ENCODE assay signal across 21 cellular contexts in the genomic region with DNA sequence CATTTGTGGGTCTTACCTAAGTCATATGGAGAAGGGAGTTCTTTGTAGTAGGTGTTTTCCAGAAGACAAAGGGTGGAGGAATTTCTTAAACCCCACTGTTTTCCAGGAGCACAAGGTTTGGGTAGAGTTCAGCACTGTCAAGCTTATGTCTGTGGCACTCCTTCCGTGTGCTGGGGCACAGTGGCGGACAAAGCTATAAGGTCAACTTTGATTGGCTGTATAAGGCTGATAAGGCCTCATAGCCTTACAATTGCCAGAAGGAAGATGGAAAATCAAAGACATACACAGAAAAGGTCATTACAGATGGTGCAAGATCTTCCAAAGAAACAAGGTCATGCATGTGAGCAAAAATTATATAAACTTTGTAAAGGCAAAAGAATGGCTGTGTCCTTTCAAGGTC. TPM values are rescaled to one million over a fixed set of nuclear protein-coding genes. Genes with fewer than 3 reads are reported as not detected.
A peak's percentile ranks its signal among the peaks of the same experiment; 100 is the strongest.
DNase-seq lines count a peak whose midpoint lies in the region; ATAC-seq, FAIRE-seq and TF ChIP-seq lines count a peak whose summit lies in the region.
"Had no signal": no experiment of that assay in that cellular context is flagged by ENCODE, and none has a peak within 500 bp of the region (broad histone marks: within the 10 kb centered on the region; RNA-seq: fewer than 3 reads in every experiment).

No MANE protein-coding gene starts in this region.

- H3K36me3 ChIP-seq in HepG2 (replicated peaks in 1 of 2; ENCODE audit: control insufficient read depth in 1 of 2, insufficient read depth in 2 of 2, low read length in 2 of 2) (no peaks in the 10 kb centered on the region), right lobe of liver (no peaks in the 10 kb centered on the region), K562 (ENCODE audit: control insufficient read depth, insufficient read depth, low read length) (no peaks in the 10 kb centered on the region)

- H3K79me2 ChIP-seq in HepG2 (ENCODE audit: insufficient read depth, low read length) (no peaks in the 10 kb centered on the region), K562 (ENCODE audit: control insufficient read depth, insufficient read depth, low read length) (no peaks in the 10 kb centered on the region)

- POLR2A ChIA-PET in HepG2 (lab: Yijun Ruan, JAX) (no interaction called here), K562 (lab: Yijun Ruan, JAX) (no interaction called here)

- FAIRE-seq in HepG2 (lab: Jason Lieb, UNC) (no peak), K562 (lab: Jason Lieb, UNC) (no peak), H54 (lab: Jason Lieb, UNC) (no peak)
- FAIRE-seq: D721Med, G401.6, GM12891, GM19239 had no signal

- DNase-seq in HepG2 (ENCODE audit: low spot score): no peak
- DNase-seq in right lobe of liver: no peak
- no peak for DNase-seq in K562 (ENCODE audit: extremely low read depth in 1 of 4, low spot score in 3 of 4)
- DNase-seq in osteocyte (ENCODE audit: extremely low spot score, unreplicated experiment): peak; percentile 11
- no peak for DNase-seq in H54 (ENCODE audit: insufficient read length, low spot score)
- DNase-seq: AML-193; Caco-2; Calu3; CD4-positive, alpha-beta T cell; CD8-positive, alpha-beta T cell; DMS79 treated with DMSO at 0.1 percent for 48 hours; GF-D8 had no signal

- TF ChIP-seq CTCF in HepG2 (CRISPR knock-in tag; IDR thresholded peaks at IDR 0.05) (no peak), right lobe of liver (IDR thresholded peaks at IDR 0.05) (no peak), K562 (IDR thresholded peaks at IDR 0.05 in 2 of 3, conservative IDR thresholded peaks at IDR 0.05 in 1 of 3; ENCODE audit: insufficient read depth in 2 of 3, low read depth in 1 of 3, low read length in 3 of 3) (no peak), osteocyte (IDR thresholded peaks at IDR 0.05) (no peak)

- TF ChIP-seq RAD21 in HepG2 (CRISPR knock-in tag; IDR thresholded peaks at IDR 0.05) (no peak), K562 (CRISPR knock-in tag; conservative IDR thresholded peaks at IDR 0.05 in 1 of 2, IDR thresholded peaks at IDR 0.05 in 1 of 2) (no peak)

- BruUV-seq in HepG2 (replicated peaks; lab: Mats Ljungman, UMichigan) (no TSS peak), K562 (replicated peaks; lab: Mats Ljungman, UMichigan) (no TSS peak)

- WGBS in HepG2 (ENCODE audit: low lambda C conversion rate): 24% methylated on average over 2 of the region's 2 CpGs
- 66% methylated on average over 2 of the region's 2 CpGs for WGBS in right lobe of liver (ENCODE audit: insufficient coverage, low coverage, low lambda C conversion rate, missing lambda C conversion rate)
- 15% methylated on average over 2 of the region's 2 CpGs for WGBS in K562 (ENCODE audit: insufficient coverage, low coverage, missing lambda C conversion rate)

- peaks cover 11% of the 10 kb centered on the region for H3K4me1 Mint-ChIP-seq in osteocyte (ENCODE audit: unreplicated experiment)

- H3K4me3 ChIP-seq in HepG2 (replicated peaks in 1 of 3; ENCODE audit: insufficient read depth in 1 of 3, low read depth in 2 of 3, low read length in 3 of 3): no peak overlapping the region
- H3K4me3 ChIP-seq in right lobe of liver: no peak overlapping the region
- no peak overlapping the region for H3K4me3 ChIP-seq in K562
- H3K4me3 ChIP-seq: A549; BLaER1 treated with 17β-estradiol and CSF1 and Interleukin-3, amounts not matched to agents 10 nM and 100 nM had no signal

- H3K27ac ChIP-seq in HepG2 (ENCODE audit: extremely low read length, insufficient read depth, low read length) (no peak overlapping the region), right lobe of liver (no peak overlapping the region), K562 (ENCODE audit: extremely low read depth, low read depth, low read length) (no peak overlapping the region)
- H3K27ac ChIP-seq: 22Rv1; A549; BLaER1 treated with 17β-estradiol and CSF1 and Interleukin-3, amounts not matched to agents 10 nM and 100 nM; C4-2B had no signal

- TF ChIP-seq EP300 in HepG2 (IDR thresholded peaks at IDR 0.05; ENCODE audit: low read depth in 2 of 2, low read length in 2 of 2) (no peak), HepG2 (CRISPR knock-in tag; IDR thresholded peaks at IDR 0.05; ENCODE audit: borderline replicate concordance) (no peak), K562 (IDR thresholded peaks at IDR 0.05; ENCODE audit: low read length) (no peak)

- H2AFZ ChIP-seq in HepG2 (ENCODE audit: low read length) (no peak overlapping the region), K562 (ENCODE audit: low read depth, low read length) (peak overlapping the region; percentile 24; the same call in 1 of the 2 replicates)

- H3K4me1 ChIP-seq in HepG2 (ENCODE audit: insufficient read depth, low read length) (peaks cover 49% of the 10 kb centered on the region), right lobe of liver (peaks cover 0 to 4% (median under 1%) of the 10 kb centered on the region in 4 donors), K562 (replicated peaks in 1 of 2; ENCODE audit: control insufficient read depth in 2 of 2, insufficient read depth in 2 of 2, low read length in 2 of 2) (peaks cover 5 to 16% of the 10 kb centered on the region in 2 experiments; a peak in 3 of 5 replicates)

- no peak overlapping the region for H3K27ac Mint-ChIP-seq in osteocyte (ENCODE audit: unreplicated experiment)
- H3K27ac Mint-ChIP-seq: B cell; CD4-positive, alpha-beta T cell; CD8-positive, alpha-beta T cell had no signal

- H3K4me2 ChIP-seq in HepG2 (ENCODE audit: low read depth, low read length): peak overlapping the region; percentile 18; the same call in 1 of the 2 replicates
- H3K4me2 ChIP-seq in K562 (ENCODE audit: insufficient read depth, low read length): no peak overlapping the region
- H3K4me2 ChIP-seq: A549; BLaER1 treated with 17β-estradiol and CSF1 and Interleukin-3, amounts not matched to agents 10 nM and 100 nM had no signal

- H3K9me1 ChIP-seq in K562 (ENCODE audit: control insufficient read depth, insufficient read depth, low read length): no peaks in the 10 kb centered on the region

- intact Hi-C loops in HepG2 (cut with micrococcal nuclease; ENCODE audit: unreplicated experiment) (no loop called here), right lobe of liver (cut with DNase I) (no loop called here), K562 (cut with micrococcal nuclease) (no loop called here)

- H3K9me3 ChIP-seq in HepG2 (ENCODE audit: low read length) (no peaks in the 10 kb centered on the region), right lobe of liver (no peaks in the 10 kb centered on the region), K562 (replicated peaks; ENCODE audit: control insufficient read depth, insufficient read depth, low read depth, low read length) (no peaks in the 10 kb centered on the region)
- H3K9me3 ChIP-seq: A549; BLaER1 treated with 17β-estradiol and CSF1 and Interleukin-3, amounts not matched to agents 10 nM and 100 nM; Caco-2 had no signal

- no peak for TF ChIP-seq POLR2A in HepG2 (IDR thresholded peaks at IDR 0.05; ENCODE audit: insufficient read depth in 1 of 2, low read depth in 2 of 2, low read length in 2 of 2)
- no peak for TF ChIP-seq POLR2A in right lobe of liver (IDR thresholded peaks at IDR 0.05)
- TF ChIP-seq POLR2A in K562 (conservative IDR thresholded peaks at IDR 0.05): no peak
- no peak for TF ChIP-seq POLR2A in H54 (IDR thresholded peaks at IDR 0.05; ENCODE audit: low read depth, low read length)

- no peak for ATAC-seq in HepG2
- no peak for ATAC-seq in right lobe of liver
- ATAC-seq in K562: no peak
- ATAC-seq: A549; CD8-positive, alpha-beta T cell had no signal

- H4K20me1 ChIP-seq in HepG2 (ENCODE audit: insufficient read depth, low read length) (no peaks in the 10 kb centered on the region), K562 (replicated peaks; ENCODE audit: control insufficient read depth, insufficient read depth, low read length) (no peaks in the 10 kb centered on the region)

- CTCF ChIA-PET in HepG2 (lab: Yijun Ruan, JAX; ENCODE audit: low intra/inter-chr PET ratio, low total read pairs) (no interaction called here), K562 (lab: Yijun Ruan, JAX; ENCODE audit: low intra/inter-chr PET ratio) (no interaction called here)

- H3K4me3 Mint-ChIP-seq in osteocyte (ENCODE audit: unreplicated experiment): no peak overlapping the region
- H3K4me3 Mint-ChIP-seq: B cell; CD4-positive, alpha-beta T cell; CD8-positive, alpha-beta T cell had no signal

- no peaks in the 10 kb centered on the region; a peak in 1 of 5 replicates for H3K27me3 ChIP-seq in HepG2 (ENCODE audit: control insufficient read depth in 1 of 2, insufficient read depth in 2 of 2, low read length in 2 of 2)
- H3K27me3 ChIP-seq in right lobe of liver: no peaks in the 10 kb centered on the region
- peaks cover 0 to 1% of the 10 kb centered on the region in 2 experiments; a peak in 1 of 5 replicates for H3K27me3 ChIP-seq in K562 (ENCODE audit: control insufficient read depth in 2 of 2, insufficient read depth in 2 of 2, low read length in 2 of 2)

- no peak overlapping the region for H3K9ac ChIP-seq in HepG2 (ENCODE audit: insufficient read depth, low read depth, low read length)
- no peak overlapping the region for H3K9ac ChIP-seq in K562 (ENCODE audit: insufficient read depth in 1 of 2, low read depth in 2 of 2, low read length in 2 of 2)
- H3K9ac ChIP-seq: BLaER1 treated with 17β-estradiol and CSF1 and Interleukin-3, amounts not matched to agents 10 nM and 100 nM had no signal

- in situ Hi-C loops in HepG2 (cut with HindIII; ENCODE audit: extremely low pct_ligation_motif_present, low pct_unique_long_range_greater_than_20kb): no loop called here
- in situ Hi-C loops in K562 (cut with MboI): loop anchor here (25.0 kb wide), 1 partner anchor 449 kb away; no protein-coding TSS in a partner anchor

- no peaks in the 10 kb centered on the region for H3K27me3 Mint-ChIP-seq in osteocyte (ENCODE audit: unreplicated experiment)
- H3K27me3 Mint-ChIP-seq: B cell; CD4-positive, alpha-beta T cell had no signal

- no peaks in the 10 kb centered on the region for H3K9me3 Mint-ChIP-seq in osteocyte (ENCODE audit: unreplicated experiment)
- H3K9me3 Mint-ChIP-seq: CD4-positive, alpha-beta T cell; CD8-positive, alpha-beta T cell had no signal

- H3K36me3 Mint-ChIP-seq in osteocyte (ENCODE audit: unreplicated experiment): no peaks in the 10 kb centered on the region
- H3K36me3 Mint-ChIP-seq: CD8-positive, alpha-beta T cell had no signal

RNA-seq across cellular contexts. Expression of a gene that starts 3.5 kb away (rescaled TPM):
- total RNA-seq in HepG2 (2016; rRNA removed; fragmentation: Illumina TruSeq; extraction: Trizol) (5.6 and 8.5 TPM in 2 replicates), right lobe of liver (1 to 10 TPM; 2.8 to 7.0 (median 5.1) TPM), K562 (2014; rRNA removed) (2.2 and 3.2 TPM in 2 replicates), K562 (2014; rRNA removed; fragmentation: Illumina TruSeq; extraction: Trizol) (1.6 and 2.0 TPM in 2 replicates), K562 (2015; rRNA removed; fragmentation: Illumina TruSeq; extraction: Trizol) (1.6 and 1.7 TPM in 2 replicates), K562 (2021) (2.1 and 2.3 TPM in 2 replicates), osteocyte (11.3 and 14.1 TPM in 2 replicates)
- 1.4 TPM in 2 replicates for total RNA-seq in HepG2 (2016; cell fraction: cytosol; rRNA removed; fragmentation: Illumina TruSeq; extraction: Trizol; ENCODE audit: low read depth)
- 4.3 and 8.0 TPM in 2 replicates for total RNA-seq in HepG2 (2016; cell fraction: insoluble cytoplasmic fraction; rRNA removed; fragmentation: Illumina TruSeq; extraction: Trizol)
- total RNA-seq in HepG2 (2016; cell fraction: membrane; rRNA removed; fragmentation: Illumina TruSeq; extraction: Trizol): 4.1 and 4.7 TPM in 2 replicates
- total RNA-seq in HepG2 (2016; cell fraction: nucleus; rRNA removed; fragmentation: Illumina TruSeq; extraction: Trizol): 10.5 and 12.4 TPM in 2 replicates
- polyA plus RNA-seq in HepG2 (2011; rRNA removed) (7.4 and 7.9 TPM in 2 replicates), K562 (2011; rRNA removed) (2.2 and 2.3 TPM in 2 replicates), K562 (2014; fragmentation: Illumina TruSeq; extraction: Trizol) (2.0 and 2.3 TPM in 2 replicates), K562 (2014; fragmentation: Nextera tagmentation; extraction: Ambion mirVana) (under 1 TPM; 0.46 to 0.70 TPM), K562 (2014; rRNA removed) (3.1 and 4.2 TPM in 2 replicates)
- polyA plus RNA-seq in HepG2 (2011; cell fraction: cytosol; rRNA removed): 5.0 and 5.5 TPM in 2 replicates
- 35.1 and 36.9 TPM in 2 replicates for polyA plus RNA-seq in HepG2 (2011; cell fraction: nucleus; rRNA removed)
- polyA plus RNA-seq in HepG2 (2012): 5.9 and 7.0 TPM in 2 replicates
- polyA plus RNA-seq in HepG2 (2016; cell fraction: cytosol; fragmentation: Illumina TruSeq; extraction: Trizol; ENCODE audit: low read depth): 1.8 and 2.4 TPM in 2 replicates
- polyA plus RNA-seq in HepG2 (2016; cell fraction: insoluble cytoplasmic fraction; fragmentation: Illumina TruSeq; extraction: Trizol; ENCODE audit: low read depth): 4.1 and 5.3 TPM in 2 replicates
- polyA plus RNA-seq in HepG2 (2016; cell fraction: membrane; fragmentation: Illumina TruSeq; extraction: Trizol; ENCODE audit: low read depth): 2.8 and 3.1 TPM in 2 replicates
- 16.2 and 18.0 TPM in 2 replicates for polyA plus RNA-seq in HepG2 (2016; cell fraction: nucleus; fragmentation: Illumina TruSeq; extraction: Trizol; ENCODE audit: insufficient read depth, low read depth)
- 7.4 and 8.7 TPM in 2 replicates for polyA minus RNA-seq in HepG2 (2011; rRNA and poly(A)+ RNA removed; ENCODE audit: low replicate concordance)
- polyA minus RNA-seq in HepG2 (2011; cell fraction: cytosol; rRNA and poly(A)+ RNA removed): 1.3 and 1.4 TPM in 2 replicates
- polyA minus RNA-seq in HepG2 (2011; cell fraction: nucleus; rRNA and poly(A)+ RNA removed): 16.1 and 17.4 TPM in 2 replicates
- total RNA-seq in K562 (2011; cell fraction: chromatin; rRNA removed; ENCODE audit: low replicate concordance): 5.3 and 7.1 TPM in 2 replicates
- total RNA-seq in K562 (2011; cell fraction: nucleolus; rRNA removed): 4.5 and 6.3 TPM in 2 replicates
- total RNA-seq in K562 (2011; cell fraction: nucleoplasm; rRNA removed): 5.5 and 6.3 TPM in 2 replicates
- 2.3 and 2.5 TPM in 2 replicates for polyA plus RNA-seq in K562 (2011; cell fraction: cytosol; rRNA removed)
- 7.7 and 9.7 TPM in 2 replicates for polyA plus RNA-seq in K562 (2011; cell fraction: nucleus; rRNA removed)
- polyA plus RNA-seq in K562 (2012): 2.5 and 3.7 TPM in 2 replicates
- 1.2 and 1.8 TPM in 2 replicates for polyA minus RNA-seq in K562 (2011; rRNA and poly(A)+ RNA removed)
- polyA minus RNA-seq in K562 (2011; cell fraction: cytosol; rRNA and poly(A)+ RNA removed): 0.64 and 1.9 TPM in 2 replicates
- 3.1 and 4.2 TPM in 2 replicates for polyA minus RNA-seq in K562 (2011; cell fraction: nucleus; rRNA and poly(A)+ RNA removed)
